Comparison of ENCODE assay signal across 17 cellular contexts in genomic region chr2:160522951-160523700, GRCh38. TPM values are rescaled to one million over a fixed set of nuclear protein-coding genes. Genes with fewer than 3 reads are reported as not detected.
A peak's percentile ranks its signal among the peaks of the same experiment; 100 is the strongest.
DNase-seq lines count a peak whose midpoint lies in the region; ATAC-seq and TF ChIP-seq lines count a peak whose summit lies in the region.
"Had no signal": no experiment of that assay in that cellular context is flagged by ENCODE, and none has a peak within 500 bp of the region (broad histone marks: within the 10 kb centered on the region; RNA-seq: fewer than 3 reads in every experiment).

No MANE protein-coding gene starts in this region.

- no peak for TF ChIP-seq POLR2A in body of pancreas (IDR thresholded peaks at IDR 0.05)

- H3K9me3 Mint-ChIP-seq in activated naive CD8-positive, alpha-beta T cell treated with anti-CD3 and anti-CD28 coated beads, Interleukin-2, amount 50 U/mL, for 24 hours, result no peaks in the 10 kb centered on the region
- H3K9me3 Mint-ChIP-seq: natural killer cell, WTC11 had no signal

- intact Hi-C loops in mucosa of descending colon (cut with DNase I, micrococcal nuclease) (no loop called here), body of pancreas (cut with DNase I) (no loop called here)

- no peak overlapping the region for H3K27ac Mint-ChIP-seq in activated naive CD8-positive, alpha-beta T cell treated with anti-CD3 and anti-CD28 coated beads, Interleukin-2, amount 50 U/mL, for 24 hours
- H3K27ac Mint-ChIP-seq: natural killer cell, WTC11 had no signal

- no peaks in the 10 kb centered on the region for H3K4me1 ChIP-seq in mucosa of descending colon (ENCODE audit: low read depth)
- no peaks in the 10 kb centered on the region for H3K4me1 ChIP-seq in body of pancreas
- H3K4me1 ChIP-seq: BLaER1 had no signal

- no peak overlapping the region for H3K4me3 ChIP-seq in brain microvascular endothelial cell (ENCODE audit: low read depth, low read length)
- no peak overlapping the region for H3K4me3 ChIP-seq in mucosa of descending colon
- no peak overlapping the region for H3K4me3 ChIP-seq in body of pancreas
- H3K4me3 ChIP-seq: BLaER1 had no signal

- no peaks in the 10 kb centered on the region for H3K27me3 ChIP-seq in brain microvascular endothelial cell (replicated peaks)
- H3K27me3 ChIP-seq in body of pancreas, result no peaks in the 10 kb centered on the region
- H3K27me3 ChIP-seq: BLaER1 had no signal

- DNase-seq in AG08396 (ENCODE audit: low spot score) (peak; percentile 14), HT1080 (ENCODE audit: low read depth) (peak; percentile 41), brain microvascular endothelial cell (peak; percentile 38), myocyte (ENCODE audit: low read depth) (peak; percentile 32), mucosa of descending colon (no peak), body of pancreas (no peak)
- no peak for DNase-seq in activated naive CD8-positive, alpha-beta T cell treated with anti-CD3 and anti-CD28 coated beads, Interleukin-2, amount 50 U/mL, for 24 hours
- DNase-seq: activated naive CD4-positive, alpha-beta T cell treated with Interleukin-2 at 50 U/mL for 16 hours; KG1; natural killer cell; NCI-H2029; NCI-H526; stimulated activated naive CD4-positive, alpha-beta T cell treated with Interleukin-2 at 50 U/mL for 16 hours had no signal

- TF ChIP-seq CTCF in brain microvascular endothelial cell (IDR thresholded peaks at IDR 0.05; ENCODE audit: low read depth, low read length, missing control alignments) (no peak), mucosa of descending colon (IDR thresholded peaks at IDR 0.05) (no peak), body of pancreas (IDR thresholded peaks at IDR 0.05) (no peak)

- H3K27ac ChIP-seq in brain microvascular endothelial cell, result peak overlapping the region; percentile 61
- no peak overlapping the region for H3K27ac ChIP-seq in body of pancreas
- H3K27ac ChIP-seq: BLaER1 had no signal

- 58 to 77% methylated on average over 4 of the region's 4 CpGs for WGBS in body of pancreas, 2 donors

- no peaks in the 10 kb centered on the region for H3K27me3 Mint-ChIP-seq in activated naive CD8-positive, alpha-beta T cell treated with anti-CD3 and anti-CD28 coated beads, Interleukin-2, amount 50 U/mL, for 24 hours

- in situ Hi-C loops in brain microvascular endothelial cell (cut with HindIII; ENCODE audit: low pct_ligation_motif_present, low sequenced_read_pairs), result no loop called here

- no peak overlapping the region for H3K4me3 Mint-ChIP-seq in activated naive CD8-positive, alpha-beta T cell treated with anti-CD3 and anti-CD28 coated beads, Interleukin-2, amount 50 U/mL, for 24 hours
- H3K4me3 Mint-ChIP-seq: natural killer cell, WTC11 had no signal

- H3K36me3 ChIP-seq in brain microvascular endothelial cell (replicated peaks) (no peaks in the 10 kb centered on the region), mucosa of descending colon (ENCODE audit: low read depth) (no peaks in the 10 kb centered on the region), body of pancreas (replicated peaks in 1 of 2; ENCODE audit: insufficient read depth in 1 of 2, low read depth in 2 of 2) (no peaks in the 10 kb centered on the region)
- H3K36me3 ChIP-seq: BLaER1 had no signal

- H3K4me1 Mint-ChIP-seq in activated naive CD8-positive, alpha-beta T cell treated with anti-CD3 and anti-CD28 coated beads, Interleukin-2, amount 50 U/mL, for 24 hours, result no peaks in the 10 kb centered on the region
- H3K4me1 Mint-ChIP-seq: natural killer cell had no signal

- H3K9me3 ChIP-seq in mucosa of descending colon, result no peaks in the 10 kb centered on the region
- no peaks in the 10 kb centered on the region for H3K9me3 ChIP-seq in body of pancreas
- H3K9me3 ChIP-seq: BLaER1 had no signal

- no peak for ATAC-seq in HG02678 (IDR thresholded peaks at IDR 0.05; ENCODE audit: unreplicated experiment)
- no peak for ATAC-seq in mucosa of descending colon
- no peak for ATAC-seq in body of pancreas
- ATAC-seq in activated naive CD8-positive, alpha-beta T cell treated with anti-CD3 and anti-CD28 coated beads, Interleukin-2, amount 50 U/mL, for 24 hours, result no peak
- ATAC-seq: natural killer cell, sciatic nerve, WTC11 had no signal

- no peaks in the 10 kb centered on the region for H3K36me3 Mint-ChIP-seq in activated naive CD8-positive, alpha-beta T cell treated with anti-CD3 and anti-CD28 coated beads, Interleukin-2, amount 50 U/mL, for 24 hours (ENCODE audit: low read depth)
- H3K36me3 Mint-ChIP-seq: natural killer cell, WTC11 had no signal

RNA-seq across cellular contexts. Expression of gene RBMS1, which starts 29.5 kb away (rescaled TPM):
- 36.4 and 49.9 TPM in 2 replicates for total RNA-seq in HT1080 (2014; rRNA removed; shearing (Covaris generic))
- polyA plus RNA-seq in HT1080 (2015; cell fraction: cytosol; rRNA removed), result 35.2 and 44.8 TPM in 2 replicates
- polyA plus RNA-seq in HT1080 (2015; cell fraction: nucleus; rRNA removed), result 69.2 and 73.0 TPM in 2 replicates
- total RNA-seq in myocyte (48.5 and 67.5 TPM in 2 replicates), mucosa of descending colon (10 to 100 TPM in 2 of 3 donors, 1 to 10 TPM in 1; 9.7 to 58.3 (median 21.6) TPM), body of pancreas (10 to 100 TPM; 21.3 to 23.7 TPM)
- 49.3 TPM for polyA plus RNA-seq in myocyte (2012)

Comparison
In these comparisons a context has a peak if more than half of its experiments do, and no peak if none do; other contexts are left out.
1. DNase-seq: peak in AG08396 (single experiment), HT1080 (single experiment), brain microvascular endothelial cell (single experiment) and myocyte (single experiment); none in mucosa of descending colon (0 of 3), body of pancreas (0 of 4) and activated naive CD8-positive, alpha-beta T cell treated with anti-CD3 and anti-CD28 coated beads, Interleukin-2, amount 50 U/mL, for 24 hours (single experiment).